In the genomic region with DNA sequence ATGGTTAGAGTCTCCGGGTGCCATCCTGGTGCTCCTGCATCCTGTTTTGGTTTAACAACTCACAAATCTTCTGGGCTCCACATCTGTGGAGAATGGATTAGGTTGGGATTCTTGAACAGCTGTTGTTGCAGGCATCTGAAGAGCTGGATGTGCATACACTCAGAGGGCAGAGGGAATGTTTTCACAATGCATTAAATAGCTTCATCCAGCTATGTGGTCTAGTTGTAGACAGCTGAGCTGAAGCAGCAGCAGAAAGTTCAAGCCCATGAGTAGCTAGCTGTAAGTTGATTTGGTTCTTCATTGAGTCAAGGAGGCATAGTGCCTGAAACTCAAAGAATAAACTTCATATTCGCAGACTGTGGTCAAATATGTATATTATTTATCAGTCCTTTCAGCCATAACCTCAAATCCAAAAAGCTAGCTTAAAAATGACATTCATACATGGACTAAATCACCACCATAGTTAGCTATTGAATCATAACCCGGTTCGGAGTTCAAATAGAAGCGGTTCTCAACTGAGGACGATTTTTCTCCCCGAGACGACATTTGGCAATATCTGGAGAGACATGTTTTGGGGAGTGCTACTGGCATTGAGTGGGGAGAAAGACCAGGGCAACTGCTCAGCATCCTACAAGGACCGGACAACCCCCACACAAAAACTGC, we compare ENCODE assay signal across 1 cellular context.
A peak's percentile ranks its signal among the peaks of the same experiment; 100 is the strongest.
TF ChIP-seq lines count a peak whose summit lies in the region.

No MANE protein-coding gene starts in this region.

TF ChIP-seq in HepG2, 621 proteins besides CTCF, POLR2A, EP300 and RAD21:
- TF ChIP-seq ARID5B (CRISPR knock-in tag; IDR thresholded peaks at IDR 0.05), result no peak
- TF ChIP-seq, protein P1, sequence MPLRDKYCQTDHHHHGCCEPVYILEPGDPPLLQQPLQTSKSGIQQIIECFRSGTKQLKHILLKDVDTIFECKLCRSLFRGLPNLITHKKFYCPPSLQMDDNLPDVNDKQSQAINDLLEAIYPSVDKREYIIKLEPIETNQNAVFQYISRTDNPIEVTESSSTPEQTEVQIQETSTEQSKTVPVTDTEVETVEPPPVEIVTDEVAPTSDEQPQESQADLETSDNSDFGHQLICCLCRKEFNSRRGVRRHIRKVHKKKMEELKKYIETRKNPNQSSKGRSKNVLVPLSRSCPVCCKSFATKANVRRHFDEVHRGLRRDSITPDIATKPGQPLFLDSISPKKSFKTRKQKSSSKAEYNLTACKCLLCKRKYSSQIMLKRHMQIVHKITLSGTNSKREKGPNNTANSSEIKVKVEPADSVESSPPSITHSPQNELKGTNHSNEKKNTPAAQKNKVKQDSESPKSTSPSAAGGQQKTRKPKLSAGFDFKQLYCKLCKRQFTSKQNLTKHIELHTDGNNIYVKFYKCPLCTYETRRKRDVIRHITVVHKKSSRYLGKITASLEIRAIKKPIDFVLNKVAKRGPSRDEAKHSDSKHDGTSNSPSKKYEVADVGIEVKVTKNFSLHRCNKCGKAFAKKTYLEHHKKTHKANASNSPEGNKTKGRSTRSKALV (CRISPR knock-in tag; IDR thresholded peaks at IDR 0.05), result no peak
- TF ChIP-seq ZNF616 (CRISPR knock-in tag; IDR thresholded peaks at IDR 0.05; ENCODE audit: low read depth), result no peak
- TF ChIP-seq ZNF160 (CRISPR knock-in tag; IDR thresholded peaks at IDR 0.05), result no peak
- no peak for TF ChIP-seq ZNF292 (CRISPR knock-in tag; IDR thresholded peaks at IDR 0.05; ENCODE audit: borderline replicate concordance, low read depth)
- no peak for TF ChIP-seq PAWR (CRISPR knock-in tag; IDR thresholded peaks at IDR 0.05; ENCODE audit: borderline replicate concordance)
- TF ChIP-seq BHLHE40 (IDR thresholded peaks at IDR 0.05; ENCODE audit: low read length), result no peak
- TF ChIP-seq, protein P2, sequence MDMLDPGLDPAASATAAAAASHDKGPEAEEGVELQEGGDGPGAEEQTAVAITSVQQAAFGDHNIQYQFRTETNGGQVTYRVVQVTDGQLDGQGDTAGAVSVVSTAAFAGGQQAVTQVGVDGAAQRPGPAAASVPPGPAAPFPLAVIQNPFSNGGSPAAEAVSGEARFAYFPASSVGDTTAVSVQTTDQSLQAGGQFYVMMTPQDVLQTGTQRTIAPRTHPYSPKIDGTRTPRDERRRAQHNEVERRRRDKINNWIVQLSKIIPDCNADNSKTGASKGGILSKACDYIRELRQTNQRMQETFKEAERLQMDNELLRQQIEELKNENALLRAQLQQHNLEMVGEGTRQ (IDR thresholded peaks at IDR 0.05; ENCODE audit: low read depth, low read length), result no peak
- TF ChIP-seq, protein P2 (CRISPR knock-in tag; IDR thresholded peaks at IDR 0.05; ENCODE audit: borderline replicate concordance), result peak; percentile 57; the same call in 1 of the 2 replicates
